Comparison of ENCODE assay signal across 9 cellular contexts in genomic region chr1:75616436-75617433, GRCh38. TPM values are rescaled to one million over a fixed set of nuclear protein-coding genes. Genes with fewer than 3 reads are reported as not detected.
DNase-seq lines count a peak whose midpoint lies in the region; ATAC-seq lines count a peak whose summit lies in the region.
"Had no signal": no experiment of that assay in that cellular context is flagged by ENCODE, and none has a peak within 500 bp of the region (broad histone marks: within the 10 kb centered on the region; RNA-seq: fewer than 3 reads in every experiment).

No MANE protein-coding gene starts in this region.

- no peaks in the 10 kb centered on the region for H3K36me3 Mint-ChIP-seq in activated CD8-positive, alpha-beta T cell treated with anti-CD3 and anti-CD28 coated beads, Interleukin-2, amount 10 ng/mL, durations not matched to agents 7 days and 5 days (ENCODE audit: low read depth)

- intact Hi-C loops in sciatic nerve (cut with DNase I), result no loop called here

- H3K36me3 ChIP-seq in GM23248 (ENCODE audit: low read depth), result no peaks in the 10 kb centered on the region

- H3K27ac Mint-ChIP-seq in activated CD8-positive, alpha-beta T cell treated with anti-CD3 and anti-CD28 coated beads, Interleukin-2, amount 10 ng/mL, durations not matched to agents 7 days and 5 days, result no peak overlapping the region

- 8% methylated on average over 37 to 39 of the region's 39 CpGs for WGBS in GM23248 (ENCODE audit: low coverage in 1 of 2, low lambda C conversion rate in 2 of 2, missing lambda C conversion rate in 2 of 2), 2 experiments

- H3K27me3 Mint-ChIP-seq in activated CD8-positive, alpha-beta T cell treated with anti-CD3 and anti-CD28 coated beads, Interleukin-2, amount 10 ng/mL, durations not matched to agents 7 days and 5 days (ENCODE audit: low read depth), result peaks cover 65% of the 10 kb centered on the region

- in situ Hi-C loops in GM23248 (cut with MboI), result no loop called here

- no peaks in the 10 kb centered on the region for H3K9me3 Mint-ChIP-seq in activated CD8-positive, alpha-beta T cell treated with anti-CD3 and anti-CD28 coated beads, Interleukin-2, amount 10 ng/mL, durations not matched to agents 7 days and 5 days (ENCODE audit: insufficient read depth)

- peak; percentile 54 for DNase-seq in GM23248
- no peak for DNase-seq in activated CD8-positive, alpha-beta T cell treated with anti-CD3 and anti-CD28 coated beads, Interleukin-2, amount 10 ng/mL, durations not matched to agents 7 days and 5 days
- DNase-seq in hepatic stellate cell (ENCODE audit: low spot score), result peak; percentile 17
- DNase-seq in sciatic nerve (ENCODE audit: low spot score), result no peak
- DNase-seq in activated gamma-delta T cell treated with Interleukin-2 at 50 U/mL for 16 hours, result no peak
- DNase-seq in NAMALWA (ENCODE audit: low spot score), result no peak

- no peak overlapping the region for H3K27ac ChIP-seq in GM23248
- H3K27ac ChIP-seq: HL-60 had no signal

- H3F3A ChIP-seq in GM23248 (ENCODE audit: insufficient read depth), result no peaks in the 10 kb centered on the region

- peak overlapping the region; percentile 69 for H3K4me2 ChIP-seq in GM23248 (ENCODE audit: unreplicated experiment)

- no peaks in the 10 kb centered on the region for H3K9me3 ChIP-seq in GM23248 (ENCODE audit: low read depth)

- H3K4me1 Mint-ChIP-seq in activated CD8-positive, alpha-beta T cell treated with anti-CD3 and anti-CD28 coated beads, Interleukin-2, amount 10 ng/mL, durations not matched to agents 7 days and 5 days (ENCODE audit: low read depth), result peaks cover 10% of the 10 kb centered on the region

- ATAC-seq in activated CD8-positive, alpha-beta T cell treated with anti-CD3 and anti-CD28 coated beads, Interleukin-2, amount 10 ng/mL, durations not matched to agents 7 days and 5 days, result no peak
- ATAC-seq in sciatic nerve (peak; percentile 43), HG02763 (IDR thresholded peaks at IDR 0.05; ENCODE audit: unreplicated experiment) (no peak), GM21360 (IDR thresholded peaks at IDR 0.05; ENCODE audit: unreplicated experiment) (no peak)

- H3K9me2 ChIP-seq in GM23248 (ENCODE audit: insufficient read depth), result no peaks in the 10 kb centered on the region

- peak overlapping the region; percentile 34 for H3K4me3 Mint-ChIP-seq in activated CD8-positive, alpha-beta T cell treated with anti-CD3 and anti-CD28 coated beads, Interleukin-2, amount 10 ng/mL, durations not matched to agents 7 days and 5 days

- 0 out of 2 replicates have a peak overlapping the region, but pooled peaks have one; percentile 66 for H3K4me3 ChIP-seq in GM23248

- H2AFZ ChIP-seq in GM23248, result no peak overlapping the region

- no peak overlapping the region for H3K9ac ChIP-seq in GM23248

- H3K4me1 ChIP-seq in GM23248 (ENCODE audit: insufficient read depth), result peaks cover 9% of the 10 kb centered on the region

- no peaks in the 10 kb centered on the region for H4K20me1 ChIP-seq in GM23248 (ENCODE audit: insufficient read depth)

- CTCF ChIA-PET in activated CD8-positive, alpha-beta T cell treated with anti-CD3 and anti-CD28 coated beads, Interleukin-2, amount 10 ng/mL, durations not matched to agents 7 days and 5 days (lab: Charles Lee), result interaction anchor here (1.1 kb wide), 1 partner anchor 13 kb away, joined by 5 read pairs; no protein-coding TSS in a partner anchor

- POLR2A ChIA-PET in activated CD8-positive, alpha-beta T cell treated with anti-CD3 and anti-CD28 coated beads, Interleukin-2, amount 10 ng/mL, durations not matched to agents 7 days and 5 days (lab: Charles Lee), result no interaction called here

- peaks cover 43% of the 10 kb centered on the region for H3K27me3 ChIP-seq in GM23248 (replicated peaks; ENCODE audit: insufficient read depth)

- H3K79me2 ChIP-seq in GM23248 (ENCODE audit: insufficient read depth), result no peaks in the 10 kb centered on the region

RNA-seq across cellular contexts. Expression of gene SLC44A5, which starts 5.8 kb away (rescaled TPM):
- not detected in 2 replicates for total RNA-seq in GM23248 (2014; rRNA removed; shearing (Covaris generic))
- polyA plus RNA-seq in GM23248 (2016; fragmentation: Nextera tagmentation; extraction: Ambion mirVana), result not detected in 2 replicates
- under 1 TPM; 0.21 to 0.26 TPM for total RNA-seq in activated CD8-positive, alpha-beta T cell treated with anti-CD3 and anti-CD28 coated beads, Interleukin-2, amount 10 ng/mL, durations not matched to agents 7 days and 5 days
- total RNA-seq in sciatic nerve, result 0.31 TPM

Comparison
In these comparisons a context has a peak if more than half of its experiments do, and no peak if none do; other contexts are left out.
1. DNase-seq: peak in GM23248 (single experiment) and hepatic stellate cell (single experiment); none in activated CD8-positive, alpha-beta T cell treated with anti-CD3 and anti-CD28 coated beads, Interleukin-2, amount 10 ng/mL, durations not matched to agents 7 days and 5 days (single experiment), sciatic nerve (single experiment), activated gamma-delta T cell treated with Interleukin-2 at 50 U/mL for 16 hours (single experiment) and NAMALWA (single experiment).